ENCODE assay signal across 11 cellular contexts in the genomic region with DNA sequence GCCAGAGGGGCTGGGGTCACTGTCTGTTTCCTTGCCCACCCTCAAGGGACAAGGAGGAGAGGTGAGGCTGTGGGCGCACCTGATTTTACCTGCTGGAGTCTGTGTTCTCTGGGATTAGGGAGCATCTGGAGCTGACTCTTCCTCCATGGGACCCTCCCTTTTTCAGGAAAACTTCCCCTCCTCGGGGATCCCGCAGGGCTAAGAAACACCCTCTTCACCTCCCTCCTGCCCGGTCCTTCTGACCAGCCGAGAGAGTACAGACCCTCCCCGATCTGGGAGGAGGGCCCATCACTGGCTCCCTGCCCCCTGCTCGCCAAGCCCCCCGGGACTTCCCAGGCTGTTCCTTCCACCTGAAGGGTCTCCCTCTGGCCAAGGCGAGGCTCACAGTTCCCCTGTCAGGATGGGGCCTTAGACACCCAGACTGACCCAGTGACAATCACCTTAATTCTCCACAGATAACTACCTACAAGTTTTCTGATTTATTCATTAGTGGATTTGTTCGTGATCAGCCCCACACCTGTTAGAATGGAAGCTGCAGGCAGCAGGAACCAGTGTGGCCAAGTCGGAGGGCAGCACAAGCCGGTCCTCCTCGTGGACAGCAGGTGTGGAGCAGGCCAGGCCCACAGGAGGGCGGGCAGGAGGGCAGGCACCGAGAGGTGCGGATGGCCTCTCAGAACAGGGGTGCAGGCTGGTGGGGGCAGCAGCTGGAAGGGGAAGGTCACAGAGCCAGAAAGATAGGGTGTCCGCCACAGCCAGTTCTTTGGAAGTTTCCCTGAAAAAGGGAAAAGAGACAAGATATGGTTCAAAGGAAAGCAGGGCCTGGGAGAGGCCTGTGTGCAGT. TPM values are rescaled to one million over a fixed set of nuclear protein-coding genes. Genes with fewer than 3 reads are reported as not detected.
DNase-seq lines count a peak whose midpoint lies in the region; ATAC-seq and TF ChIP-seq lines count a peak whose summit lies in the region.
"Had no signal": no experiment of that assay in that cellular context is flagged by ENCODE, and none has a peak within 500 bp of the region (broad histone marks: within the 10 kb centered on the region; RNA-seq: fewer than 3 reads in every experiment).

No MANE protein-coding gene starts in this region.

- ATAC-seq in left ventricle myocardium superior = no peak
- ATAC-seq in HG03039 (IDR thresholded peaks at IDR 0.05; ENCODE audit: unreplicated experiment) = no peak
- ATAC-seq: activated CD4-positive, CD25-positive, alpha-beta regulatory T cell treated with anti-CD3 and anti-CD28 coated beads, Interleukin-2, amount 50 U/mL, for 24 hours had no signal

- H3K27ac ChIP-seq in Peyer's patch = no peak overlapping the region
- no peak overlapping the region for H3K27ac ChIP-seq in suprapubic skin

- DNase-seq in activated naive CD4-positive, alpha-beta T cell treated with anti-CD3 and anti-CD28 coated beads for 36 hours = no peak
- peak in 2 of 3 donors; percentile 13 to 40 for DNase-seq in Peyer's patch
- peak; percentile 19 for DNase-seq in left ventricle myocardium superior
- peak; percentile 53 to 67 for DNase-seq in suprapubic skin (ENCODE audit: low spot score in 2 of 2)
- DNase-seq in LoVo (ENCODE audit: low spot score) = no peak
- no peak for DNase-seq in kidney tubule cell (ENCODE audit: low spot score)
- DNase-seq: DMS 273 treated with DMSO at 0.1 percent for 48 hours had no signal

- no peak overlapping the region for H3K4me3 ChIP-seq in Peyer's patch
- H3K4me3 ChIP-seq in suprapubic skin = no peak overlapping the region

- no peaks in the 10 kb centered on the region for H3K9me3 Mint-ChIP-seq in activated naive CD4-positive, alpha-beta T cell treated with anti-CD3 and anti-CD28 coated beads, Interleukin-2, amount 50 U/mL, for 24 hours
- peaks cover 1% of the 10 kb centered on the region for H3K9me3 Mint-ChIP-seq in activated naive CD4-positive, alpha-beta T cell treated with anti-CD3 and anti-CD28 coated beads for 36 hours
- H3K9me3 Mint-ChIP-seq: activated T-helper 1 cell treated with anti-CD3 and anti-CD28 coated beads, Interleukin-12 subunit alpha, Interleukin-12 subunit beta, Interleukin-2, Interleukin-4 antibody, amounts not matched to agents 30 ng/mL and 10 ng/mL and 1 ng/mL, durations not matched to agents 14 hours and 24 hours and 36 hours had no signal

- H3K36me3 ChIP-seq in Peyer's patch (no peaks in the 10 kb centered on the region), suprapubic skin (no peaks in the 10 kb centered on the region)

- H3K4me3 Mint-ChIP-seq in activated naive CD4-positive, alpha-beta T cell treated with anti-CD3 and anti-CD28 coated beads, Interleukin-2, amount 50 U/mL, for 24 hours = no peak overlapping the region
- no peak overlapping the region for H3K4me3 Mint-ChIP-seq in activated naive CD4-positive, alpha-beta T cell treated with anti-CD3 and anti-CD28 coated beads for 36 hours
- H3K4me3 Mint-ChIP-seq: activated T-helper 1 cell treated with anti-CD3 and anti-CD28 coated beads, Interleukin-12 subunit alpha, Interleukin-12 subunit beta, Interleukin-2, Interleukin-4 antibody, amounts not matched to agents 30 ng/mL and 10 ng/mL and 1 ng/mL, durations not matched to agents 14 hours and 24 hours and 36 hours had no signal

- H3K4me1 ChIP-seq in Peyer's patch (peaks cover 0 to 59% (median 5%) of the 10 kb centered on the region in 4 donors), suprapubic skin (peaks cover 47% of the 10 kb centered on the region)

- intact Hi-C loops in activated naive CD4-positive, alpha-beta T cell treated with anti-CD3 and anti-CD28 coated beads for 36 hours (cut with micrococcal nuclease) = loop anchor here (2.0 kb wide), 1 partner anchor 33 kb away; no protein-coding TSS in a partner anchor
- intact Hi-C loops in left ventricle myocardium superior (cut with micrococcal nuclease) = no loop called here

- peaks cover 9% of the 10 kb centered on the region for H3K4me1 Mint-ChIP-seq in activated naive CD4-positive, alpha-beta T cell treated with anti-CD3 and anti-CD28 coated beads, Interleukin-2, amount 50 U/mL, for 24 hours
- peaks cover 8% of the 10 kb centered on the region for H3K4me1 Mint-ChIP-seq in activated naive CD4-positive, alpha-beta T cell treated with anti-CD3 and anti-CD28 coated beads for 36 hours (ENCODE audit: low read depth)

- H3K9me3 ChIP-seq in Peyer's patch (no peaks in the 10 kb centered on the region), suprapubic skin (no peaks in the 10 kb centered on the region)

- CTCF ChIA-PET in activated naive CD4-positive, alpha-beta T cell treated with anti-CD3 and anti-CD28 coated beads for 36 hours (lab: Charles Lee) = no interaction called here

- WGBS in suprapubic skin = 84% methylated on average over 17 of the region's 17 CpGs

- no peak for TF ChIP-seq EP300 in suprapubic skin (IDR thresholded peaks at IDR 0.05)

- peaks cover 1% of the 10 kb centered on the region for H3K36me3 Mint-ChIP-seq in activated naive CD4-positive, alpha-beta T cell treated with anti-CD3 and anti-CD28 coated beads, Interleukin-2, amount 50 U/mL, for 24 hours
- no peaks in the 10 kb centered on the region for H3K36me3 Mint-ChIP-seq in activated naive CD4-positive, alpha-beta T cell treated with anti-CD3 and anti-CD28 coated beads for 36 hours (ENCODE audit: low read depth)

- peak overlapping the region; percentile 72 for H3K27ac Mint-ChIP-seq in activated naive CD4-positive, alpha-beta T cell treated with anti-CD3 and anti-CD28 coated beads, Interleukin-2, amount 50 U/mL, for 24 hours
- no peak overlapping the region for H3K27ac Mint-ChIP-seq in activated naive CD4-positive, alpha-beta T cell treated with anti-CD3 and anti-CD28 coated beads for 36 hours
- H3K27ac Mint-ChIP-seq: activated T-helper 1 cell treated with anti-CD3 and anti-CD28 coated beads, Interleukin-12 subunit alpha, Interleukin-12 subunit beta, Interleukin-2, Interleukin-4 antibody, amounts not matched to agents 30 ng/mL and 10 ng/mL and 1 ng/mL, durations not matched to agents 14 hours and 24 hours and 36 hours had no signal

- H3K27me3 Mint-ChIP-seq in activated naive CD4-positive, alpha-beta T cell treated with anti-CD3 and anti-CD28 coated beads, Interleukin-2, amount 50 U/mL, for 24 hours = peaks cover 33% of the 10 kb centered on the region
- H3K27me3 Mint-ChIP-seq in activated naive CD4-positive, alpha-beta T cell treated with anti-CD3 and anti-CD28 coated beads for 36 hours (ENCODE audit: low read depth) = peaks cover 50% of the 10 kb centered on the region

- H3K27me3 ChIP-seq in Peyer's patch (peaks cover 0 to 9% of the 10 kb centered on the region in 2 donors), suprapubic skin (peaks cover 31% of the 10 kb centered on the region)

- TF ChIP-seq POLR2A in Peyer's patch (IDR thresholded peaks at IDR 0.05) (no peak), suprapubic skin (IDR thresholded peaks at IDR 0.05) (no peak)

- no peak for TF ChIP-seq CTCF in Peyer's patch (IDR thresholded peaks at IDR 0.05)
- no peak for TF ChIP-seq CTCF in suprapubic skin (IDR thresholded peaks at IDR 0.05)

RNA-seq across cellular contexts. Expression of a gene that starts 15.9 kb away (rescaled TPM):
- total RNA-seq in activated naive CD4-positive, alpha-beta T cell treated with anti-CD3 and anti-CD28 coated beads for 36 hours = not detected
- total RNA-seq in Peyer's patch (1 to 10 TPM; 1.1 to 5.0 (median 2.2) TPM), left ventricle myocardium superior (2.1 TPM), suprapubic skin (1 to 10 TPM in 2 of 4 donors, under 1 TPM in 1, not detected in 1; 0.85 to 2.0 (median 1.5) TPM)
- total RNA-seq: activated T-helper 1 cell treated with anti-CD3 and anti-CD28 coated beads, Interleukin-12 subunit alpha, Interleukin-12 subunit beta, Interleukin-2, Interleukin-4 antibody, amounts not matched to agents 30 ng/mL and 10 ng/mL and 1 ng/mL, durations not matched to agents 14 hours and 24 hours and 36 hours had no signal

RNA-seq across cellular contexts. Expression of a gene that starts 51.2 kb away (rescaled TPM):
- 100 to 1,000 TPM; 113 to 119 TPM for total RNA-seq in activated naive CD4-positive, alpha-beta T cell treated with anti-CD3 and anti-CD28 coated beads for 36 hours
- total RNA-seq in Peyer's patch (10 to 100 TPM; 18.2 to 58.6 (median 39.9) TPM), left ventricle myocardium superior (46.8 TPM), suprapubic skin (10 to 100 TPM; 45.6 to 61.9 (median 56.3) TPM)

RNA-seq across cellular contexts. Expression of a gene that starts 52.6 kb away (rescaled TPM):
- 10 to 100 TPM; 19.4 to 20.2 TPM for total RNA-seq in activated naive CD4-positive, alpha-beta T cell treated with anti-CD3 and anti-CD28 coated beads for 36 hours
- total RNA-seq in Peyer's patch = 10 to 100 TPM; 14.9 to 17.0 (median 15.8) TPM
- total RNA-seq in left ventricle myocardium superior = 6.6 TPM
- 10 to 100 TPM in 3 of 4 donors, 1 to 10 TPM in 1; 9.7 to 38.3 (median 17.0) TPM for total RNA-seq in suprapubic skin

RNA-seq across cellular contexts. Expression of a gene that starts 58.5 kb away (rescaled TPM):
- under 1 TPM; 0.52 to 0.69 TPM for total RNA-seq in activated naive CD4-positive, alpha-beta T cell treated with anti-CD3 and anti-CD28 coated beads for 36 hours
- under 1 TPM in 3 of 4 donors, not detected in 1; 0.40 to 0.83 (median 0.47) TPM for total RNA-seq in Peyer's patch
- not detected for total RNA-seq in left ventricle myocardium superior
- 10 to 100 TPM; 36.1 to 69.0 (median 48.4) TPM for total RNA-seq in suprapubic skin

Comparison
In these comparisons a context has a peak if more than half of its experiments do, and no peak if none do; other contexts are left out.
1. DNase-seq: peak in Peyer's patch (2 of 3), left ventricle myocardium superior (single experiment) and suprapubic skin (2 of 2); none in activated naive CD4-positive, alpha-beta T cell treated with anti-CD3 and anti-CD28 coated beads for 36 hours (single experiment), LoVo (single experiment) and kidney tubule cell (single experiment).